Comparison of ENCODE assay signal across 12 cellular contexts in genomic region chr5:143536364-143536763, GRCh38.
A peak's percentile ranks its signal among the peaks of the same experiment; 100 is the strongest.
DNase-seq lines count a peak whose midpoint lies in the region; ATAC-seq and TF ChIP-seq lines count a peak whose summit lies in the region.
"Had no signal": no experiment of that assay in that cellular context is flagged by ENCODE, and none has a peak within 500 bp of the region (broad histone marks: within the 10 kb centered on the region; RNA-seq: fewer than 3 reads in every experiment).

No MANE protein-coding gene starts in this region.

- H3K4me3 Mint-ChIP-seq in activated CD4-positive, alpha-beta memory T cell treated with anti-CD3 and anti-CD28 coated beads, Interleukin-2, amount 10 ng/mL, durations not matched to agents 7 days and 5 days, result no peak overlapping the region
- H3K4me3 Mint-ChIP-seq: naive B cell had no signal

- TF ChIP-seq POLR2A in gastrocnemius medialis (IDR thresholded peaks at IDR 0.05), result no peak

- DNase-seq in GM03348 (ENCODE audit: low spot score) (peak; percentile 91), RWPE2 (ENCODE audit: low spot score) (peak; percentile 76), fibroblast of the aortic adventitia (ENCODE audit: low read depth) (peak; percentile 100), gastrocnemius medialis (peak in 1 of 2 donors; percentile 51), globus pallidus (ENCODE audit: low spot score) (no peak), ureter (ENCODE audit: low spot score) (no peak)
- DNase-seq in activated CD4-positive, alpha-beta memory T cell treated with anti-CD3 and anti-CD28 coated beads, Interleukin-2, amount 10 ng/mL, durations not matched to agents 7 days and 5 days, result no peak
- DNase-seq: erythroblast, KG1, naive B cell, NCI-H446 had no signal

- TF ChIP-seq CTCF in RWPE2 (IDR thresholded peaks at IDR 0.05; ENCODE audit: poor library complexity, severe bottlenecking) (no peak), fibroblast of the aortic adventitia (IDR thresholded peaks at IDR 0.05; ENCODE audit: insufficient read depth, low read length) (no peak), gastrocnemius medialis (IDR thresholded peaks at IDR 0.05 in 4 of 5, conservative IDR thresholded peaks at IDR 0.05 in 1 of 5) (no peak)

- no peaks in the 10 kb centered on the region for H3K4me1 Mint-ChIP-seq in activated CD4-positive, alpha-beta memory T cell treated with anti-CD3 and anti-CD28 coated beads, Interleukin-2, amount 10 ng/mL, durations not matched to agents 7 days and 5 days
- H3K4me1 Mint-ChIP-seq: naive B cell had no signal

- ATAC-seq in RWPE2 (ENCODE audit: low read depth), result peak; percentile 100
- peak; percentile 26 to 90 for ATAC-seq in gastrocnemius medialis
- no peak for ATAC-seq in HG03025 (IDR thresholded peaks at IDR 0.05; ENCODE audit: low FRiP score, unreplicated experiment)

- H3K4me3 ChIP-seq in RWPE2 (ENCODE audit: severe bottlenecking) (no peak overlapping the region), fibroblast of the aortic adventitia (ENCODE audit: low read depth, low read length) (no peak overlapping the region), gastrocnemius medialis (no peak overlapping the region)

- intact Hi-C loops in gastrocnemius medialis (cut with DNase I; ENCODE audit: low total_unique reads), result no loop called here

- no peak overlapping the region for H3K27ac Mint-ChIP-seq in activated CD4-positive, alpha-beta memory T cell treated with anti-CD3 and anti-CD28 coated beads, Interleukin-2, amount 10 ng/mL, durations not matched to agents 7 days and 5 days

- peaks cover 6% of the 10 kb centered on the region for H3K9me3 Mint-ChIP-seq in activated CD4-positive, alpha-beta memory T cell treated with anti-CD3 and anti-CD28 coated beads, Interleukin-2, amount 10 ng/mL, durations not matched to agents 7 days and 5 days

- H3K9me3 ChIP-seq in RWPE2 (ENCODE audit: severe bottlenecking) (peaks cover 5% of the 10 kb centered on the region), gastrocnemius medialis (no peaks in the 10 kb centered on the region)

- in situ Hi-C loops in gastrocnemius medialis (cut with MboI; ENCODE audit: low sequenced_read_pairs in 4 of 4), result no loop called here

- peaks cover 13% of the 10 kb centered on the region for H3K4me1 ChIP-seq in RWPE2 (ENCODE audit: insufficient read depth, poor library complexity, severe bottlenecking)
- peaks cover 2 to 5% of the 10 kb centered on the region in 2 donors for H3K4me1 ChIP-seq in gastrocnemius medialis

- H3K27me3 ChIP-seq in RWPE2 (ENCODE audit: insufficient read depth, poor library complexity, severe bottlenecking), result no peaks in the 10 kb centered on the region
- no peaks in the 10 kb centered on the region for H3K27me3 ChIP-seq in gastrocnemius medialis

- H3K36me3 ChIP-seq in RWPE2 (ENCODE audit: low read depth) (no peaks in the 10 kb centered on the region), gastrocnemius medialis (no peaks in the 10 kb centered on the region)

- H3K36me3 Mint-ChIP-seq in activated CD4-positive, alpha-beta memory T cell treated with anti-CD3 and anti-CD28 coated beads, Interleukin-2, amount 10 ng/mL, durations not matched to agents 7 days and 5 days (ENCODE audit: low read depth), result no peaks in the 10 kb centered on the region
- H3K36me3 Mint-ChIP-seq: naive B cell had no signal

- POLR2A ChIA-PET in activated CD4-positive, alpha-beta memory T cell treated with anti-CD3 and anti-CD28 coated beads, Interleukin-2, amount 10 ng/mL, durations not matched to agents 7 days and 5 days (lab: Charles Lee), result no interaction called here

- CTCF ChIA-PET in activated CD4-positive, alpha-beta memory T cell treated with anti-CD3 and anti-CD28 coated beads, Interleukin-2, amount 10 ng/mL, durations not matched to agents 7 days and 5 days (lab: Charles Lee), result no interaction called here

- H3K27me3 Mint-ChIP-seq in activated CD4-positive, alpha-beta memory T cell treated with anti-CD3 and anti-CD28 coated beads, Interleukin-2, amount 10 ng/mL, durations not matched to agents 7 days and 5 days, result no peaks in the 10 kb centered on the region
- H3K27me3 Mint-ChIP-seq: naive B cell had no signal

- H3K27ac ChIP-seq in RWPE2 (ENCODE audit: poor library complexity, severe bottlenecking), result peak overlapping the region; percentile 43
- no peak overlapping the region for H3K27ac ChIP-seq in gastrocnemius medialis

Comparison
In these comparisons a context has a peak if more than half of its experiments do, and no peak if none do; other contexts are left out.
1. DNase-seq: peak in GM03348 (single experiment), RWPE2 (single experiment) and fibroblast of the aortic adventitia (single experiment); none in globus pallidus (single experiment), activated CD4-positive, alpha-beta memory T cell treated with anti-CD3 and anti-CD28 coated beads, Interleukin-2, amount 10 ng/mL, durations not matched to agents 7 days and 5 days (single experiment) and ureter (single experiment).